ENCODE assay signal across 16 cellular contexts in the genomic region with DNA sequence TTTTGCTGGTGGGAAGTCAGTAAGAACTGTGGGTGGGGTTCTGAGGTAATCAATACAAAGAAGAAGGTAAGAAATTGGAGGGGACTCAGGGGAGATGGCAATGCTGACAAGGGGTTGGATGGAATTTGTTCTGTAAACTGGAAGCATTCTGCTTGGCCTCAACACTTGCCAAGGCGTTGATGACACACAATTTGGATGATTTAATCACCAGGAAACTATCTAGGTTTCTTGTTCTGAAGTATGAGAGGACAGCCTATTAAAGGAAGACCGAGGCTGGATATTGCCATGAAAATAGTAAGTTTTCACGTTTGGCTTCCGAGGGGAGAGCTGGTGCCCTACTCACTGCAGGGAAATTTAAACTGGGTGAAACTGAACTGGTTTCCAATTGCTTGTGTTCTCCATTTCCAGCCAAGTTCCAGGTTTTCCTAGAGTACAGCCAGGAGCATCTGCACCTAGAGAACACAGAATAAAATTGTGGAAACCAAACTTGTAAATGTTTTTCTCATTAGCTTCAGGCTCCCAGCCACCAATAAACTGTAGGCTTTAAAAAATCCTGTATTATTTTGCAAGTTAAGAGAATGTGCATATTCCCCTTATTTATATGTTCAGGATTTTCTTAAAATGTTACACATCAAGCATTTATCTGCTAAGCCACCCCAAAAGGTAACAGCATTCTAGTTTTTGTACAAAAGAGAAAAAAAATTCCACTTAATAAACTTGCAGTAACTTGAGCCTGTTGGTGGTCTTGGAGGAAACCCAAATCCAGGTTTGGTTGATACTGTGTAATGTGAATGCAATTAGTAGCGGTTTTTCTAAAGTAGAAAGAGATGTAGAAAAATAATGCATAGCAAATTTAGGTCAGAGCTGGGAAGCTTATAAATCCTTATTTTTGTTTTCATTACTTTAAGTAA. TPM values are rescaled to one million over a fixed set of nuclear protein-coding genes. Genes with fewer than 3 reads are reported as not detected.
A peak's percentile ranks its signal among the peaks of the same experiment; 100 is the strongest.
DNase-seq lines count a peak whose midpoint lies in the region; ATAC-seq and TF ChIP-seq lines count a peak whose summit lies in the region.
"Had no signal": no experiment of that assay in that cellular context is flagged by ENCODE, and none has a peak within 500 bp of the region (broad histone marks: within the 10 kb centered on the region; RNA-seq: fewer than 3 reads in every experiment).

No MANE protein-coding gene starts in this region.

- H3K4me1 Mint-ChIP-seq in CD8-positive, alpha-beta T cell (ENCODE audit: low read depth), result no peaks in the 10 kb centered on the region

- H3K9me3 ChIP-seq in colonic mucosa, result no peaks in the 10 kb centered on the region
- H3K9me3 ChIP-seq in CD8-positive, alpha-beta T cell (ENCODE audit: low read length), result no peaks in the 10 kb centered on the region
- H3K9me3 ChIP-seq in effector memory CD4-positive, alpha-beta T cell (ENCODE audit: control insufficient read depth, low read length), result no peaks in the 10 kb centered on the region
- H3K9me3 ChIP-seq: Peyer's patch had no signal

- no peaks in the 10 kb centered on the region for H3K9me3 Mint-ChIP-seq in CD8-positive, alpha-beta T cell

- intact Hi-C loops in colonic mucosa (cut with DNase I), result no loop called here
- intact Hi-C loops in CD8-positive, alpha-beta T cell (cut with DNase I, micrococcal nuclease), result no loop called here

- H3K27me3 ChIP-seq in brain microvascular endothelial cell (replicated peaks), result no peaks in the 10 kb centered on the region
- no peaks in the 10 kb centered on the region for H3K27me3 ChIP-seq in colonic mucosa
- H3K27me3 ChIP-seq in CD8-positive, alpha-beta T cell (ENCODE audit: insufficient read depth, low read length), result no peaks in the 10 kb centered on the region
- no peaks in the 10 kb centered on the region for H3K27me3 ChIP-seq in effector memory CD4-positive, alpha-beta T cell (replicated peaks; ENCODE audit: control insufficient read depth, insufficient read depth, low read length, poor library complexity, severe bottlenecking)
- H3K27me3 ChIP-seq: Peyer's patch had no signal

- no peak overlapping the region for H3K27ac Mint-ChIP-seq in CD8-positive, alpha-beta T cell
- H3K27ac Mint-ChIP-seq: naive thymus-derived CD8-positive, alpha-beta T cell; type B pancreatic cell had no signal

- ATAC-seq in CD8-positive, alpha-beta T cell, result no peak

- no peaks in the 10 kb centered on the region for H3K4me1 ChIP-seq in colonic mucosa
- no peaks in the 10 kb centered on the region for H3K4me1 ChIP-seq in CD8-positive, alpha-beta T cell (ENCODE audit: insufficient read depth, low read length)
- H3K4me1 ChIP-seq in effector memory CD4-positive, alpha-beta T cell (ENCODE audit: control insufficient read depth, insufficient read depth, low read length, poor library complexity, severe bottlenecking), result no peaks in the 10 kb centered on the region

- POLR2A ChIA-PET in CD8-positive, alpha-beta T cell (lab: Charles Lee), result no interaction called here

- H3K27ac ChIP-seq in brain microvascular endothelial cell (peak overlapping the region; percentile 24), colonic mucosa (no peak overlapping the region)
- H3K27ac ChIP-seq in CD8-positive, alpha-beta T cell (ENCODE audit: low read depth, low read length), result no peak overlapping the region
- H3K27ac ChIP-seq in effector memory CD4-positive, alpha-beta T cell (ENCODE audit: insufficient read depth, low read length, poor library complexity, severe bottlenecking), result no peak overlapping the region

- CTCF ChIA-PET in CD8-positive, alpha-beta T cell (lab: Charles Lee), result no interaction called here

- no peak overlapping the region for H3K4me3 Mint-ChIP-seq in CD8-positive, alpha-beta T cell
- H3K4me3 Mint-ChIP-seq: naive thymus-derived CD8-positive, alpha-beta T cell; type B pancreatic cell had no signal

- H3K4me3 ChIP-seq in AG10803 (ENCODE audit: low read length) (no peak overlapping the region), brain microvascular endothelial cell (ENCODE audit: low read depth, low read length) (no peak overlapping the region), colonic mucosa (no peak overlapping the region)
- no peak overlapping the region for H3K4me3 ChIP-seq in CD8-positive, alpha-beta T cell (ENCODE audit: low read depth, low read length)
- H3K4me3 ChIP-seq in effector memory CD4-positive, alpha-beta T cell (ENCODE audit: insufficient read depth, low read depth, low read length, poor library complexity, severe bottlenecking), result no peak overlapping the region
- H3K4me3 ChIP-seq: coronary artery, Peyer's patch had no signal

- no peak overlapping the region for H3K9ac ChIP-seq in colonic mucosa (ENCODE audit: low read depth in 2 of 2, low read length in 2 of 2)

- H3K36me3 ChIP-seq in brain microvascular endothelial cell (replicated peaks) (no peaks in the 10 kb centered on the region), colonic mucosa (no peaks in the 10 kb centered on the region)
- H3K36me3 ChIP-seq in CD8-positive, alpha-beta T cell (ENCODE audit: insufficient read depth, low read length), result no peaks in the 10 kb centered on the region
- no peaks in the 10 kb centered on the region for H3K36me3 ChIP-seq in effector memory CD4-positive, alpha-beta T cell (ENCODE audit: control insufficient read depth, insufficient read depth, low read length)
- H3K36me3 ChIP-seq: Peyer's patch had no signal

- peak; percentile 76 for DNase-seq in AG10803 (ENCODE audit: low read depth)
- DNase-seq in LHCN-M2 (ENCODE audit: low read depth), result peak; percentile 53
- DNase-seq in brain microvascular endothelial cell, result no peak
- peak; percentile 56 for DNase-seq in myocyte (ENCODE audit: low read depth)
- DNase-seq in colonic mucosa, result no peak
- DNase-seq in CD8-positive, alpha-beta T cell, result no peak
- DNase-seq in activated gamma-delta T cell treated with Interleukin-2 at 50 U/mL for 16 hours, result no peak
- no peak for DNase-seq in effector memory CD4-positive, alpha-beta T cell
- DNase-seq: activated naive CD4-positive, alpha-beta T cell treated with anti-CD3 and anti-CD28 coated beads, Interleukin-2, amount 50 U/mL, for 16 hours; naive thymus-derived CD8-positive, alpha-beta T cell; Peyer's patch; small intestine; T-helper 9 cell had no signal

- TF ChIP-seq CTCF in AG10803 (conservative IDR thresholded peaks at IDR 0.05; ENCODE audit: low read length) (no peak), brain microvascular endothelial cell (IDR thresholded peaks at IDR 0.05; ENCODE audit: low read depth, low read length, missing control alignments) (no peak), colonic mucosa (IDR thresholded peaks at IDR 0.05) (no peak)
- no peak for TF ChIP-seq CTCF in CD8-positive, alpha-beta T cell (IDR thresholded peaks at IDR 0.05)

- peaks cover 6% of the 10 kb centered on the region for H3K27me3 Mint-ChIP-seq in CD8-positive, alpha-beta T cell (ENCODE audit: low read depth)
- H3K27me3 Mint-ChIP-seq: type B pancreatic cell had no signal

- H3K36me3 Mint-ChIP-seq in CD8-positive, alpha-beta T cell, result no peaks in the 10 kb centered on the region
- H3K36me3 Mint-ChIP-seq: naive thymus-derived CD8-positive, alpha-beta T cell had no signal

- in situ Hi-C loops in brain microvascular endothelial cell (cut with HindIII; ENCODE audit: low pct_ligation_motif_present, low sequenced_read_pairs), result no loop called here

RNA-seq across cellular contexts. Expression of gene ROR1, which starts 53.8 kb away (rescaled TPM):
- total RNA-seq in LHCN-M2 (2014; rRNA removed) (7.6 and 7.9 TPM in 2 replicates), myocyte (2.5 and 3.0 TPM in 2 replicates), colonic mucosa (1 to 10 TPM; 5.1 to 6.8 TPM)
- 6.0 TPM for polyA plus RNA-seq in LHCN-M2 (2012)
- polyA plus RNA-seq in myocyte (2012), result 2.7 TPM
- total RNA-seq in CD8-positive, alpha-beta T cell, result not detected
- total RNA-seq: activated CD8-positive, alpha-beta memory T cell treated with anti-CD3 and anti-CD28 coated beads for 36 hours had no signal
- polyA plus RNA-seq: naive thymus-derived CD8-positive, alpha-beta T cell had no signal

Comparison
In these comparisons a context has a peak if more than half of its experiments do, and no peak if none do; other contexts are left out.
1. DNase-seq: peak in AG10803 (single experiment), LHCN-M2 (single experiment) and myocyte (single experiment); none in brain microvascular endothelial cell (single experiment), colonic mucosa (single experiment), CD8-positive, alpha-beta T cell (0 of 7), activated gamma-delta T cell treated with Interleukin-2 at 50 U/mL for 16 hours (single experiment) and effector memory CD4-positive, alpha-beta T cell (0 of 3).